In the genomic region with DNA sequence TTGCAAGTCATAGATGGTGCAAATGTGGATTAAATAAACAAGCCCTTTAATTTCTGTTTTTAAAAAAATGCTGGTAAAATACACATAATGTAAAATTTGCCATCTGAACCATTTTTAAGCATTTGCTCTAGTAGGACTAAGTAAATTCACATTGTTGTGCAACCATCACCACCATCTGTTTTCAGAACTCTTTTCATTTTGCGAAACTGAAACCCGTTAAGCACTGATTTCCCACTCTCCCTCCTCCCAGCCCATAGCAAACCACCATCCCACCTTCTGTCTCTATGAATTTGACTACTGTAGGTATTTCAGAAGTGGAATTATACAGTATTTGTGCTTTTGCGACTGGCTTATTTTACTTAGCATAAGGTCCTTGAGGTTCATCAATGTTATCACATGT, we compare ENCODE assay signal across 16 cellular contexts.
DNase-seq lines count a peak whose midpoint lies in the region; ATAC-seq, FAIRE-seq and TF ChIP-seq lines count a peak whose summit lies in the region.
"Had no signal": no experiment of that assay in that cellular context is flagged by ENCODE, and none has a peak within 500 bp of the region (broad histone marks: within the 10 kb centered on the region; RNA-seq: fewer than 3 reads in every experiment).

No MANE protein-coding gene starts in this region.

- BruUV-seq in HepG2 (replicated peaks; lab: Mats Ljungman, UMichigan), result no TSS peak

- H3K36me3 ChIP-seq in HepG2 (replicated peaks in 1 of 2; ENCODE audit: control insufficient read depth in 1 of 2, insufficient read depth in 2 of 2, low read length in 2 of 2) (no peaks in the 10 kb centered on the region), right lobe of liver (no peaks in the 10 kb centered on the region), adipocyte (ENCODE audit: control insufficient read depth, insufficient read depth, low read length, severe bottlenecking) (no peaks in the 10 kb centered on the region)

- WGBS in HepG2 (ENCODE audit: low lambda C conversion rate), result 38% methylated on average over 3 of the region's 3 CpGs
- 72% methylated on average over 3 of the region's 3 CpGs for WGBS in right lobe of liver (ENCODE audit: insufficient coverage, low coverage, low lambda C conversion rate, missing lambda C conversion rate)

- no peak for ATAC-seq in HepG2
- ATAC-seq in right lobe of liver, result no peak
- no peak for ATAC-seq in GM21529 (IDR thresholded peaks at IDR 0.05; ENCODE audit: unreplicated experiment)
- ATAC-seq in activated CD4-positive, CD25-positive, alpha-beta regulatory T cell treated with anti-CD3 and anti-CD28 coated beads, Interleukin-2, amount 50 U/mL, for 24 hours, result no peak
- ATAC-seq: GM23338 had no signal

- no peak for TF ChIP-seq POLR2A in HepG2 (IDR thresholded peaks at IDR 0.05; ENCODE audit: insufficient read depth in 1 of 2, low read depth in 2 of 2, low read length in 2 of 2)
- TF ChIP-seq POLR2A in right lobe of liver (IDR thresholded peaks at IDR 0.05), result no peak

- H3K27ac ChIP-seq in HepG2 (ENCODE audit: extremely low read length, insufficient read depth, low read length) (no peak overlapping the region), right lobe of liver (no peak overlapping the region)
- H3K27ac ChIP-seq: HL-60 had no signal

- H3K4me1 ChIP-seq in HepG2 (ENCODE audit: insufficient read depth, low read length) (no peaks in the 10 kb centered on the region), right lobe of liver (no peaks in the 10 kb centered on the region), adipocyte (ENCODE audit: control insufficient read depth, insufficient read depth, low read length) (no peaks in the 10 kb centered on the region)

- H3K9ac ChIP-seq in HepG2 (ENCODE audit: insufficient read depth, low read depth, low read length) (no peak overlapping the region), adipocyte (ENCODE audit: low read length) (no peak overlapping the region)

- TF ChIP-seq CTCF in HepG2 (CRISPR knock-in tag; IDR thresholded peaks at IDR 0.05) (no peak), right lobe of liver (IDR thresholded peaks at IDR 0.05) (no peak), fibroblast of mammary gland (conservative IDR thresholded peaks at IDR 0.05; ENCODE audit: control insufficient read depth, insufficient read depth, low read depth, low read length) (no peak)

- H3K9me3 ChIP-seq in HepG2 (ENCODE audit: low read length), result peaks cover 11% of the 10 kb centered on the region; the same call in 1 of the 2 replicates
- H3K9me3 ChIP-seq in right lobe of liver, result no peaks in the 10 kb centered on the region
- peaks cover 12% of the 10 kb centered on the region for H3K9me3 ChIP-seq in adipocyte (ENCODE audit: control insufficient read depth, low read length)

- H4K20me1 ChIP-seq in HepG2 (ENCODE audit: insufficient read depth, low read length), result no peaks in the 10 kb centered on the region

- no peak for TF ChIP-seq EP300 in HepG2 (IDR thresholded peaks at IDR 0.05; ENCODE audit: low read depth in 2 of 2, low read length in 2 of 2)
- TF ChIP-seq EP300 in HepG2 (CRISPR knock-in tag; IDR thresholded peaks at IDR 0.05; ENCODE audit: borderline replicate concordance), result no peak

- FAIRE-seq in HepG2 (lab: Jason Lieb, UNC), result no peak

- no peak for DNase-seq in HepG2 (ENCODE audit: low spot score)
- no peak for DNase-seq in right lobe of liver
- DNase-seq in adipocyte (ENCODE audit: low read depth), result peak; percentile 55
- peak; percentile 16 for DNase-seq in fibroblast of mammary gland (ENCODE audit: low read depth)
- DNase-seq in activated effector memory CD4-positive, alpha-beta T cell treated with anti-CD3 and anti-CD28 coated beads, Interleukin-2, amount 50 U/mL, for 16 hours, result no peak
- no peak for DNase-seq in stimulated activated naive CD4-positive, alpha-beta T cell (lab: John Stamatoyannopoulos, UW)
- DNase-seq: 8988T; C1 segment of cervical spinal cord; Calu3; CD4-positive, alpha-beta T cell; DMS 273 treated with DMSO at 0.1 percent for 48 hours; H7 had no signal

- H3K27me3 ChIP-seq in HepG2 (ENCODE audit: control insufficient read depth in 1 of 2, insufficient read depth in 2 of 2, low read length in 2 of 2) (no peaks in the 10 kb centered on the region), right lobe of liver (no peaks in the 10 kb centered on the region), adipocyte (replicated peaks; ENCODE audit: control insufficient read depth, insufficient read depth, low read length) (no peaks in the 10 kb centered on the region)

- no peak overlapping the region for H3K4me2 ChIP-seq in HepG2 (ENCODE audit: low read depth, low read length)
- H3K4me2 ChIP-seq: GM23338 had no signal

- H3K79me2 ChIP-seq in HepG2 (ENCODE audit: insufficient read depth, low read length), result no peaks in the 10 kb centered on the region

- TF ChIP-seq RAD21 in HepG2 (CRISPR knock-in tag; IDR thresholded peaks at IDR 0.05), result no peak

- in situ Hi-C loops in HepG2 (cut with HindIII; ENCODE audit: extremely low pct_ligation_motif_present, low pct_unique_long_range_greater_than_20kb), result no loop called here

- intact Hi-C loops in HepG2 (cut with micrococcal nuclease; ENCODE audit: unreplicated experiment), result no loop called here
- intact Hi-C loops in right lobe of liver (cut with DNase I), result no loop called here

- no peak overlapping the region for H2AFZ ChIP-seq in HepG2 (ENCODE audit: low read length)
- H2AFZ ChIP-seq: GM23338 had no signal

- POLR2A ChIA-PET in HepG2 (lab: Yijun Ruan, JAX), result no interaction called here

- CTCF ChIA-PET in HepG2 (lab: Yijun Ruan, JAX; ENCODE audit: low intra/inter-chr PET ratio, low total read pairs), result no interaction called here

- no peak overlapping the region for H3K4me3 ChIP-seq in HepG2 (replicated peaks in 1 of 3; ENCODE audit: insufficient read depth in 1 of 3, low read depth in 2 of 3, low read length in 3 of 3)
- H3K4me3 ChIP-seq in right lobe of liver, result no peak overlapping the region
- no peak overlapping the region for H3K4me3 ChIP-seq in adipocyte (ENCODE audit: low read length)
- no peak overlapping the region for H3K4me3 ChIP-seq in fibroblast of mammary gland (ENCODE audit: control insufficient read depth, low read depth, low read length)
- H3K4me3 ChIP-seq: GM23338 had no signal

TF ChIP-seq in HepG2, 621 proteins besides CTCF, POLR2A, EP300 and RAD21:
- TF ChIP-seq CEBPB (IDR thresholded peaks at IDR 0.05; ENCODE audit: borderline replicate concordance, low read depth, low read length) (0 out of 2 replicates have a peak, but pooled peaks have one; percentile 16), HNRNPUL1 (IDR thresholded peaks at IDR 0.05; ENCODE audit: low read depth, low read length) (no peak)

Comparison
In these comparisons a context has a peak if more than half of its experiments do, and no peak if none do; other contexts are left out.
1. DNase-seq: peak in adipocyte (single experiment) and fibroblast of mammary gland (single experiment); none in HepG2 (single experiment), right lobe of liver (0 of 3), activated effector memory CD4-positive, alpha-beta T cell treated with anti-CD3 and anti-CD28 coated beads, Interleukin-2, amount 50 U/mL, for 16 hours (single experiment) and stimulated activated naive CD4-positive, alpha-beta T cell (0 of 6).